ENCODE assay signal across 21 cellular contexts in genomic region chr3:113268917-113269316, GRCh38. TPM values are rescaled to one million over a fixed set of nuclear protein-coding genes. Genes with fewer than 3 reads are reported as not detected.
"Had no signal": no experiment of that assay in that cellular context is flagged by ENCODE, and none has a peak within 500 bp of the region (broad histone marks: within the 10 kb centered on the region; RNA-seq: fewer than 3 reads in every experiment).

No MANE protein-coding gene starts in this region.

- H3K27me3 ChIP-seq: esophagus squamous epithelium, transverse colon had no signal

- H3K36me3 ChIP-seq: transverse colon had no signal

- H3K9me3 ChIP-seq: esophagus squamous epithelium, prostate gland, transverse colon had no signal

- ATAC-seq: activated CD4-positive, CD25-positive, alpha-beta regulatory T cell treated with anti-CD3 and anti-CD28 coated beads, Interleukin-2, amount 50 U/mL, for 24 hours; left ventricle myocardium superior; naive thymus-derived CD8-positive, alpha-beta T cell; right cardiac atrium had no signal

- H3K4me3 ChIP-seq: coronary artery, esophagus squamous epithelium, prostate gland, skin epidermis, transverse colon had no signal

- H3K27ac ChIP-seq: prostate gland had no signal

- H3K4me1 ChIP-seq: transverse colon had no signal

- FAIRE-seq: TTC549 had no signal

- DNase-seq: activated CD4-positive, alpha-beta T cell treated with anti-CD3 and anti-CD28 coated beads, Interleukin-2, amount 50 U/mL, for 1 hour; activated gamma-delta T cell treated with Interleukin-2 at 50 U/mL for 16 hours; amniotic stem cell; central memory CD4-positive, alpha-beta T cell; esophagus squamous epithelium; hippocampal formation; kidney glomerular epithelial cell; left ventricle myocardium superior; mesenchymal stem cell; naive thymus-derived CD8-positive, alpha-beta T cell; occipital lobe; right cardiac atrium; stimulated activated CD4-positive, alpha-beta T cell treated with anti-CD3 and anti-CD28 coated beads, Interleukin-15, amount 100 ng/mL, for 24 hours; stimulated activated CD4-positive, alpha-beta T cell treated with anti-CD3 and anti-CD28 coated beads, Interleukin-4, amount 100 ng/mL, for 1 hour; stimulated activated naive CD4-positive, alpha-beta T cell; transverse colon had no signal

RNA-seq across cellular contexts. Expression of gene BOC, which starts 57.6 kb away (rescaled TPM):
- total RNA-seq: naive thymus-derived CD8-positive, alpha-beta T cell had no signal
- polyA plus RNA-seq: naive thymus-derived CD8-positive, alpha-beta T cell had no signal
